In the genomic region with DNA sequence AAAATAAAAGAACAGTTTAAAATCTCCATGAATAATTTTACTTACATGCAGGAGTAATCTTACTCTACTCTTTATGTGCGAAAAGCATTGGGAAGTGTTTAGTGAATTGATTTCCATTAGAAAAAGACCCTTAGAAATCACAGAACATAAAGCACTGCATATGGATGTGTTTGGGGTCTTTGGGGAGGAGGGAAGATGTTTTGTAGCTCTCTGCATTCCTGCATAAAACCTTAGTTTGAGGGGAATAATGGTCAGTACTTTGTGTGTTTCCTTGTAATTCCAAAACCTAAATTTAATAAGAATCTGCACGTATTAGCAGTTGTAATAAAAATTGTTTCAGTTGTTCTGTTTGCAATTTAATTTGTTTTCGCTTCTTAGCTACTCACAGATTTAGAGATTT, we compare ENCODE assay signal across 8 cellular contexts.
DNase-seq lines count a peak whose midpoint lies in the region; ATAC-seq and TF ChIP-seq lines count a peak whose summit lies in the region.

No MANE protein-coding gene starts in this region.

- H3K9ac ChIP-seq in skeletal muscle tissue (ENCODE audit: low read depth in 1 of 3, low read length in 3 of 3) = peak overlapping the region; percentile 81 to 93 (median 84)

- H3K27me3 ChIP-seq in gastroesophageal sphincter (no peaks in the 10 kb centered on the region), skeletal muscle tissue (ENCODE audit: control insufficient read depth in 3 of 3, insufficient read depth in 3 of 3, low read length in 3 of 3) (no peaks in the 10 kb centered on the region)

- DNase-seq in GM13977 (ENCODE audit: low spot score) (no peak), posterior cingulate gyrus (no peak), cortex of kidney (lab: John Stamatoyannopoulos, UW) (no peak)

- TF ChIP-seq CTCF in VCaP (conservative IDR thresholded peaks at IDR 0.05) = no peak
- TF ChIP-seq CTCF in gastroesophageal sphincter (IDR thresholded peaks at IDR 0.05) = no peak
- no peak for TF ChIP-seq CTCF in GM13977 (IDR thresholded peaks at IDR 0.05; ENCODE audit: extremely low read depth, insufficient read depth, missing control alignments)

- H3K9me3 ChIP-seq in gastroesophageal sphincter (no peaks in the 10 kb centered on the region), skeletal muscle tissue (ENCODE audit: control insufficient read depth in 3 of 3, low read length in 3 of 3) (no peaks in the 10 kb centered on the region)

- 8 to 13% methylated on average over 3 of the region's 3 CpGs for WGBS in gastroesophageal sphincter (ENCODE audit: low coverage in 1 of 2), 2 donors

- H3K4me1 ChIP-seq in gastroesophageal sphincter = peaks cover 0 to 28% (median 7%) of the 10 kb centered on the region in 3 donors
- peaks cover 11 to 24% (median 11%) of the 10 kb centered on the region in 3 donors for H3K4me1 ChIP-seq in skeletal muscle tissue (ENCODE audit: control insufficient read depth in 3 of 3, insufficient read depth in 3 of 3, low read length in 3 of 3)

- TF ChIP-seq POLR2A in GM18505 (IDR thresholded peaks at IDR 0.05; ENCODE audit: borderline replicate concordance, extremely low read depth, insufficient read depth, insufficient read length) (peak; percentile 5), gastroesophageal sphincter (IDR thresholded peaks at IDR 0.05) (no peak)

- H3K27ac ChIP-seq in VCaP (peak overlapping the region; percentile 86), gastroesophageal sphincter (peak overlapping the region; percentile 57 to 77 (median 70)), skeletal muscle tissue (ENCODE audit: low read depth, low read length) (peak overlapping the region; percentile 79)

- peaks cover 0 to 10% of the 10 kb centered on the region in 2 donors for H3K36me3 ChIP-seq in gastroesophageal sphincter
- H3K36me3 ChIP-seq in skeletal muscle tissue (ENCODE audit: control insufficient read depth in 3 of 3, insufficient read depth in 3 of 3, low read length in 3 of 3) = peaks cover 3 to 11% (median 7%) of the 10 kb centered on the region in 3 donors

- H3K4me3 ChIP-seq in gastroesophageal sphincter = peak overlapping the region; percentile 49 to 93
- H3K4me3 ChIP-seq in skeletal muscle tissue (ENCODE audit: low read length in 3 of 3) = peak overlapping the region; percentile 77 to 94 (median 83)

- no peak for TF ChIP-seq EP300 in gastroesophageal sphincter (IDR thresholded peaks at IDR 0.05)

- in situ Hi-C loops in GM13977 (cut with MboI; ENCODE audit: low pct_unique_long_range_greater_than_20kb, low sequenced_read_pairs, unreplicated experiment) = no loop called here

- no peak for ATAC-seq in GM18505 (IDR thresholded peaks at IDR 0.05; ENCODE audit: unreplicated experiment)
- ATAC-seq in gastroesophageal sphincter = no peak
- ATAC-seq in GM19467 (IDR thresholded peaks at IDR 0.05; ENCODE audit: unreplicated experiment) = no peak

- intact Hi-C loops in posterior cingulate gyrus (cut with DNase I) = loop anchor here (10.0 kb wide), 2 partner anchors 466 to 676 kb away; partner anchors contain the start of gene VLDLR
